18 cellular contexts compared by ENCODE assay signal in genomic region chr20:36066777-36067176, GRCh38.
"Had no signal": no experiment of that assay in that cellular context is flagged by ENCODE, and none has a peak within 500 bp of the region (broad histone marks: within the 10 kb centered on the region; RNA-seq: fewer than 3 reads in every experiment).

No MANE protein-coding gene starts in this region.

- H3K36me3 ChIP-seq: adrenal gland, breast epithelium, sigmoid colon, transverse colon had no signal

- H3K9me3 ChIP-seq: adrenal gland, breast epithelium, transverse colon had no signal

- H3K27ac ChIP-seq: adrenal gland, breast epithelium, sigmoid colon, transverse colon had no signal

- H3K27me3 ChIP-seq: adrenal gland, breast epithelium, sigmoid colon, transverse colon had no signal

- H3K4me3 ChIP-seq: adrenal gland, breast epithelium, lung, sigmoid colon, smooth muscle cell, transverse colon had no signal

- DNase-seq: activated CD8-positive, alpha-beta memory T cell treated with anti-CD3 and anti-CD28 coated beads for 24 hours; activated CD8-positive, alpha-beta memory T cell treated with anti-CD3 and anti-CD28 coated beads, Interleukin-2, amount 50 U/mL, for 4 hours; activated naive CD4-positive, alpha-beta T cell; activated T-cell treated with anti-CD3 and anti-CD28 coated beads, Interleukin-2, amount 50 U/mL, for 24 hours; cortex of kidney; effector CD4-positive, alpha-beta T cell; foreskin fibroblast; immature natural killer cell; naive B cell; nucleus accumbens; posterior cingulate gyrus; sigmoid colon; stimulated activated CD4-positive, alpha-beta T cell treated with anti-CD3 and anti-CD28 coated beads, Interleukin-15, amount 100 ng/mL, for 24 hours; transverse colon had no signal
